1 cellular context compared by ENCODE assay signal in genomic region chr2:216980510-216980909, GRCh38.
DNase-seq lines count a peak whose midpoint lies in the region; ATAC-seq, FAIRE-seq and TF ChIP-seq lines count a peak whose summit lies in the region.
"Not testable (repeated sequence)": the region's sequence is repeated elsewhere in the genome, so short reads cannot be mapped to it uniquely, and the experiment has no call there.

No MANE protein-coding gene starts in this region.

- H3K9ac ChIP-seq in K562 (ENCODE audit: insufficient read depth in 1 of 2, low read depth in 2 of 2, low read length in 2 of 2): not testable (repeated sequence)

- not testable (repeated sequence) for H3K79me2 ChIP-seq in K562 (ENCODE audit: control insufficient read depth, insufficient read depth, low read length)

- not testable (repeated sequence) for H3K36me3 ChIP-seq in K562 (ENCODE audit: control insufficient read depth, insufficient read depth, low read length)

- intact Hi-C loops in K562 (cut with micrococcal nuclease): not testable (repeated sequence)

- TF ChIP-seq RAD21 in K562 (CRISPR knock-in tag; conservative IDR thresholded peaks at IDR 0.05 in 1 of 2, IDR thresholded peaks at IDR 0.05 in 1 of 2): not testable (repeated sequence)

- not testable (repeated sequence) for H3K27ac ChIP-seq in K562 (ENCODE audit: extremely low read depth, low read depth, low read length)

- not testable (repeated sequence) for DNase-seq in K562 (ENCODE audit: extremely low read depth in 1 of 4, low spot score in 3 of 4)

- CTCF ChIA-PET in K562 (lab: Yijun Ruan, JAX; ENCODE audit: low intra/inter-chr PET ratio): not testable (repeated sequence)

- TF ChIP-seq POLR2A in K562 (conservative IDR thresholded peaks at IDR 0.05): not testable (repeated sequence)

- not testable (repeated sequence) for TF ChIP-seq CTCF in K562 (IDR thresholded peaks at IDR 0.05 in 2 of 3, conservative IDR thresholded peaks at IDR 0.05 in 1 of 3; ENCODE audit: insufficient read depth in 2 of 3, low read depth in 1 of 3, low read length in 3 of 3)

- POLR2A ChIA-PET in K562 (lab: Yijun Ruan, JAX): not testable (repeated sequence)

- not testable (repeated sequence) for H3K4me1 ChIP-seq in K562 (replicated peaks in 1 of 2; ENCODE audit: control insufficient read depth in 2 of 2, insufficient read depth in 2 of 2, low read length in 2 of 2)

- H3K9me1 ChIP-seq in K562 (ENCODE audit: control insufficient read depth, insufficient read depth, low read length): not testable (repeated sequence)

- TF ChIP-seq EP300 in K562 (IDR thresholded peaks at IDR 0.05; ENCODE audit: low read length): not testable (repeated sequence)

- H4K20me1 ChIP-seq in K562 (replicated peaks; ENCODE audit: control insufficient read depth, insufficient read depth, low read length): not testable (repeated sequence)

- not testable (repeated sequence) for FAIRE-seq in K562 (lab: Jason Lieb, UNC)

- not testable (repeated sequence) for BruUV-seq in K562 (replicated peaks; lab: Mats Ljungman, UMichigan)

- in situ Hi-C loops in K562 (cut with MboI): loop anchor here (10.0 to 25.0 kb wide), 2 partner anchors 286 to 532 kb away; partner anchors contain the start of gene IGFBP5

- not testable (repeated sequence) for H3K4me2 ChIP-seq in K562 (ENCODE audit: insufficient read depth, low read length)

- H3K27me3 ChIP-seq in K562 (ENCODE audit: control insufficient read depth in 2 of 2, insufficient read depth in 2 of 2, low read length in 2 of 2): not testable (repeated sequence)

- ATAC-seq in K562: not testable (repeated sequence)

- H3K4me3 ChIP-seq in K562: not testable (repeated sequence)

- H2AFZ ChIP-seq in K562 (ENCODE audit: low read depth, low read length): not testable (repeated sequence)

- WGBS in K562 (ENCODE audit: insufficient coverage, low coverage, missing lambda C conversion rate): 0% methylated on average over 1 of the region's 1 CpG

- not testable (repeated sequence) for H3K9me3 ChIP-seq in K562 (replicated peaks; ENCODE audit: control insufficient read depth, insufficient read depth, low read depth, low read length)

TF ChIP-seq in K562, 482 proteins besides CTCF, POLR2A, EP300 and RAD21:
- peak; percentile 91 for TF ChIP-seq ZNF507 (tag; conservative IDR thresholded peaks at IDR 0.05)
